Comparison of ENCODE assay signal across 1 cellular context in genomic region chr22:40250608-40251007, GRCh38.
TF ChIP-seq lines count a peak whose summit lies in the region.

No MANE protein-coding gene starts in this region.

TF ChIP-seq in GM12878, 131 proteins besides CTCF, POLR2A, EP300 and RAD21 (continued from another document):
- TF ChIP-seq ZBTB11 (CRISPR knock-in tag; IDR thresholded peaks at IDR 0.05) (no peak), CHD4 (IDR thresholded peaks at IDR 0.05) (no peak), CBX3 (IDR thresholded peaks at IDR 0.05; ENCODE audit: borderline replicate concordance, low read depth) (no peak), POU2F2 (IDR thresholded peaks at IDR 0.05; ENCODE audit: borderline replicate concordance, low read depth, low read length) (no peak), SMAD5 (IDR thresholded peaks at IDR 0.05; ENCODE audit: low read depth) (no peak), MTA2 (IDR thresholded peaks at IDR 0.05; ENCODE audit: low read depth) (peak; percentile 76; the same call in 1 of the 2 replicates), HDAC6 (IDR thresholded peaks at IDR 0.05; ENCODE audit: unreplicated experiment) (no peak), SMC3 (IDR thresholded peaks at IDR 0.05; ENCODE audit: borderline replicate concordance, low read length) (no peak), REST (IDR thresholded peaks at IDR 0.05; ENCODE audit: low read depth, low read length) (no peak), CUX1 (IDR thresholded peaks at IDR 0.05; ENCODE audit: insufficient replicate concordance, low read depth, low read length) (peak; percentile 17), ATF2 (IDR thresholded peaks at IDR 0.05; ENCODE audit: low read length) (peak; percentile 42), ZNF24 (IDR thresholded peaks at IDR 0.05) (peak; percentile 26; the same call in 1 of the 2 replicates), NFYA (IDR thresholded peaks at IDR 0.05; ENCODE audit: borderline replicate concordance, low read depth, low read length) (no peak), NR2F1 (conservative IDR thresholded peaks at IDR 0.05) (no peak), JUNB (IDR thresholded peaks at IDR 0.05) (peak; percentile 88), SREBF2 (IDR thresholded peaks at IDR 0.05; ENCODE audit: low read length) (no peak), IKZF2 (IDR thresholded peaks at IDR 0.05) (peak; percentile 20 to 31; a peak in 1 of 4 replicates), ASH2L (IDR thresholded peaks at IDR 0.05; ENCODE audit: borderline replicate concordance, low read depth) (no peak), EZH2 (IDR thresholded peaks at IDR 0.05; ENCODE audit: borderline replicate concordance, control insufficient read depth, low read depth, low read length) (no peak), RELB (IDR thresholded peaks at IDR 0.05; ENCODE audit: low read depth) (peak; percentile 61; the same call in 1 of the 2 replicates), POLR2AphosphoS5 (IDR thresholded peaks at IDR 0.05; ENCODE audit: low read length) (no peak)
